Comparison of ENCODE assay signal across 25 cellular contexts in the genomic region with DNA sequence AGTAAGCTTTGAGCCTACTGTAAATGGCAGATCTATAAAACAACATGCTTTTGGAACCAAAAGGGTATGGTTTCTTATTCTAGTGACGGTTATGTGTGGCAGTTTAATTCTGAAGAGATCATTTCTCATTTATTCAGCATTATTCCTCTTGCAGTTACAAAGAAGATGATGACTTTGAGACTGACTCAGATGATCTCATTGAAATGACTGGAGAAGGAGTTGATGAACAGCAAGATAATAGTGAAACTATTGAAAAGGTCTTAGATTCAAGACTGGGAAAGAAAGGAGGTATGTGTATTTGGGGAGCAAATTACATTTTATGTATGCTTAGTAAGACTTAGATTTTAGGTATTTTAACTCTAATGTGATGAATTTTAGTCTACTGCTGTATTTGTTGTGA. TPM values are rescaled to one million over a fixed set of nuclear protein-coding genes. Genes with fewer than 3 reads are reported as not detected.
DNase-seq lines count a peak whose midpoint lies in the region; ATAC-seq and TF ChIP-seq lines count a peak whose summit lies in the region.
"Had no signal": no experiment of that assay in that cellular context is flagged by ENCODE, and none has a peak within 500 bp of the region (broad histone marks: within the 10 kb centered on the region; RNA-seq: fewer than 3 reads in every experiment).

No MANE protein-coding gene starts in this region.

- H3K9me3 ChIP-seq in cardiac muscle cell (ENCODE audit: low read depth), result no peaks in the 10 kb centered on the region
- H3K9me3 ChIP-seq in right cardiac atrium (ENCODE audit: control insufficient read depth, low read length), result no peaks in the 10 kb centered on the region
- H3K9me3 ChIP-seq: stomach, thyroid gland, vagina had no signal

- intact Hi-C loops in right cardiac atrium (cut with DNase I), result loop anchor here in 3 of 4 donors (10.0 kb wide), 3 partner anchors 53 to 73 kb away; no protein-coding TSS in a partner anchor

- no peak overlapping the region for H3K4me3 Mint-ChIP-seq in activated naive CD8-positive, alpha-beta T cell treated with anti-CD3 and anti-CD28 coated beads, Interleukin-2, amount 10 ng/mL, durations not matched to agents 7 days and 5 days
- no peak overlapping the region for H3K4me3 Mint-ChIP-seq in stimulated activated effector memory CD8-positive, alpha-beta T cell treated with anti-CD3 and anti-CD28 coated beads, Interleukin-12 subunit alpha, Interleukin-12 subunit beta, amount 100 ng/mL, for 72 hours
- H3K4me3 Mint-ChIP-seq: natural killer cell treated with Interleukin-12 subunit alpha and Interleukin-12 subunit beta and Interleukin-15 and Interleukin-18, amount 100 ng/mL, for 72 hours; WTC11 had no signal

- H3K4me1 Mint-ChIP-seq in activated naive CD8-positive, alpha-beta T cell treated with anti-CD3 and anti-CD28 coated beads, Interleukin-2, amount 10 ng/mL, durations not matched to agents 7 days and 5 days, result peaks cover 13% of the 10 kb centered on the region
- H3K4me1 Mint-ChIP-seq in stimulated activated effector memory CD8-positive, alpha-beta T cell treated with anti-CD3 and anti-CD28 coated beads, Interleukin-12 subunit alpha, Interleukin-12 subunit beta, amount 100 ng/mL, for 72 hours, result peaks cover 30% of the 10 kb centered on the region
- H3K4me1 Mint-ChIP-seq: WTC11 had no signal

- H3K4me3 ChIP-seq in cardiac muscle cell (no peak overlapping the region), right cardiac atrium (ENCODE audit: low read length) (no peak overlapping the region)
- H3K4me3 ChIP-seq: stomach, thyroid gland, vagina had no signal

- no peak for DNase-seq in activated CD4-positive, CD25-positive, alpha-beta regulatory T cell (lab: John Stamatoyannopoulos, UW)
- DNase-seq in cardiac muscle cell (ENCODE audit: low read depth in 1 of 2, low spot score in 1 of 2) (no peak), right cardiac atrium (no peak), GOT3 (lab: John Stamatoyannopoulos, UW) (no peak), NCI-H1436 treated with DMSO at 0.1 percent for 48 hours (lab: John Stamatoyannopoulos, UW) (no peak)
- DNase-seq in activated naive CD8-positive, alpha-beta T cell treated with anti-CD3 and anti-CD28 coated beads, Interleukin-2, amount 10 ng/mL, durations not matched to agents 7 days and 5 days, result no peak
- DNase-seq in stimulated activated effector memory CD8-positive, alpha-beta T cell treated with anti-CD3 and anti-CD28 coated beads, Interleukin-12 subunit alpha, Interleukin-12 subunit beta, amount 100 ng/mL, for 72 hours (ENCODE audit: low spot score in 2 of 2), result no peak
- DNase-seq: activated CD8-positive, alpha-beta memory T cell treated with anti-CD3 and anti-CD28 coated beads for 24 hours; DMS 273 treated with DMSO at 0.1 percent for 48 hours; islet precursor cell; NCI-H1048; NCI-H187; NCI-H2171 treated with DMSO at 0.1 percent for 48 hours; NCI-H524; NK-92 treated with Interleukin-12 subunit alpha and Interleukin-12 subunit beta, amount 100 ng/mL, for 24 hours; Right ventricle myocardium superior; stomach; T-helper 9 cell; thyroid gland had no signal

- 90% methylated on average over 1 of the region's 1 CpG for WGBS in right cardiac atrium

- peak overlapping the region; percentile 11 for H3K27ac Mint-ChIP-seq in activated naive CD8-positive, alpha-beta T cell treated with anti-CD3 and anti-CD28 coated beads, Interleukin-2, amount 10 ng/mL, durations not matched to agents 7 days and 5 days
- H3K27ac Mint-ChIP-seq in stimulated activated effector memory CD8-positive, alpha-beta T cell treated with anti-CD3 and anti-CD28 coated beads, Interleukin-12 subunit alpha, Interleukin-12 subunit beta, amount 100 ng/mL, for 72 hours, result peak overlapping the region; percentile 14

- H3K9me3 Mint-ChIP-seq in activated naive CD8-positive, alpha-beta T cell treated with anti-CD3 and anti-CD28 coated beads, Interleukin-2, amount 10 ng/mL, durations not matched to agents 7 days and 5 days, result peaks cover 13% of the 10 kb centered on the region
- H3K9me3 Mint-ChIP-seq in stimulated activated effector memory CD8-positive, alpha-beta T cell treated with anti-CD3 and anti-CD28 coated beads, Interleukin-12 subunit alpha, Interleukin-12 subunit beta, amount 100 ng/mL, for 72 hours, result peaks cover 4% of the 10 kb centered on the region
- H3K9me3 Mint-ChIP-seq: natural killer cell treated with Interleukin-12 subunit alpha and Interleukin-12 subunit beta and Interleukin-15 and Interleukin-18, amount 100 ng/mL, for 72 hours had no signal

- peaks cover 92% of the 10 kb centered on the region for H3K36me3 ChIP-seq in cardiac muscle cell

- H3K27ac ChIP-seq in cardiac muscle cell (peak overlapping the region; percentile 38), right cardiac atrium (ENCODE audit: low read length) (no peak overlapping the region)
- H3K27ac ChIP-seq: 22Rv1, stomach, thyroid gland, vagina had no signal

- H3K27me3 Mint-ChIP-seq in activated naive CD8-positive, alpha-beta T cell treated with anti-CD3 and anti-CD28 coated beads, Interleukin-2, amount 10 ng/mL, durations not matched to agents 7 days and 5 days, result no peaks in the 10 kb centered on the region
- H3K27me3 Mint-ChIP-seq: natural killer cell treated with Interleukin-12 subunit alpha and Interleukin-12 subunit beta and Interleukin-15 and Interleukin-18, amount 100 ng/mL, for 72 hours had no signal

- ATAC-seq in activated CD4-positive, CD25-positive, alpha-beta regulatory T cell treated with anti-CD3 and anti-CD28 coated beads, Interleukin-2, amount 50 U/mL, for 24 hours, result peak; percentile 44 to 71
- ATAC-seq in right cardiac atrium, result no peak
- ATAC-seq in activated naive CD8-positive, alpha-beta T cell treated with anti-CD3 and anti-CD28 coated beads, Interleukin-2, amount 10 ng/mL, durations not matched to agents 7 days and 5 days (ENCODE audit: low read depth), result no peak
- peak; percentile 74 for ATAC-seq in stimulated activated effector memory CD8-positive, alpha-beta T cell treated with anti-CD3 and anti-CD28 coated beads, Interleukin-12 subunit alpha, Interleukin-12 subunit beta, amount 100 ng/mL, for 72 hours
- ATAC-seq: HepG2; natural killer cell treated with Interleukin-12 subunit alpha and Interleukin-12 subunit beta and Interleukin-15 and Interleukin-18, amount 100 ng/mL, for 72 hours; WTC11 had no signal

- H3K4me1 ChIP-seq in cardiac muscle cell (ENCODE audit: low read depth) (peaks cover 4% of the 10 kb centered on the region), right cardiac atrium (ENCODE audit: control insufficient read depth, insufficient read depth, low read length) (peaks cover 2% of the 10 kb centered on the region)
- H3K4me1 ChIP-seq: thyroid gland, vagina had no signal

- POLR2A ChIA-PET in activated naive CD8-positive, alpha-beta T cell treated with anti-CD3 and anti-CD28 coated beads, Interleukin-2, amount 10 ng/mL, durations not matched to agents 7 days and 5 days (lab: Charles Lee), result interaction anchor here (0.6 to 0.7 kb wide), 2 partner anchors 21 to 41 kb away, joined by 3 read pairs; a partner anchor contains a TSS

- TF ChIP-seq CTCF in cardiac muscle cell (IDR thresholded peaks at IDR 0.05; ENCODE audit: low read depth, low read length), result no peak

- H3K27me3 ChIP-seq in cardiac muscle cell (no peaks in the 10 kb centered on the region), right cardiac atrium (ENCODE audit: control insufficient read depth, insufficient read depth) (no peaks in the 10 kb centered on the region)
- H3K27me3 ChIP-seq: stomach, thyroid gland, vagina had no signal

- H3K36me3 Mint-ChIP-seq in activated naive CD8-positive, alpha-beta T cell treated with anti-CD3 and anti-CD28 coated beads, Interleukin-2, amount 10 ng/mL, durations not matched to agents 7 days and 5 days, result peaks cover 61% of the 10 kb centered on the region
- H3K36me3 Mint-ChIP-seq in stimulated activated effector memory CD8-positive, alpha-beta T cell treated with anti-CD3 and anti-CD28 coated beads, Interleukin-12 subunit alpha, Interleukin-12 subunit beta, amount 100 ng/mL, for 72 hours, result no peaks in the 10 kb centered on the region

RNA-seq across cellular contexts. Expression of a gene that starts 41.5 kb away (rescaled TPM):
- 49.5 and 118 TPM in 2 replicates for total RNA-seq in cardiac muscle cell
- 60.8 and 90.6 TPM in 2 replicates for polyA plus RNA-seq in cardiac muscle cell
- 10 to 100 TPM; 62.7 to 83.6 (median 65.1) TPM for total RNA-seq in right cardiac atrium
- 28.4 TPM for polyA plus RNA-seq in right cardiac atrium
- 100 to 1,000 TPM; 218 to 236 TPM for total RNA-seq in activated naive CD8-positive, alpha-beta T cell treated with anti-CD3 and anti-CD28 coated beads, Interleukin-2, amount 10 ng/mL, durations not matched to agents 7 days and 5 days

Comparison
In these comparisons a context has a peak if more than half of its experiments do, and no peak if none do; other contexts are left out.
1. ATAC-seq: peak in activated CD4-positive, CD25-positive, alpha-beta regulatory T cell treated with anti-CD3 and anti-CD28 coated beads, Interleukin-2, amount 50 U/mL, for 24 hours (2 of 2) and stimulated activated effector memory CD8-positive, alpha-beta T cell treated with anti-CD3 and anti-CD28 coated beads, Interleukin-12 subunit alpha, Interleukin-12 subunit beta, amount 100 ng/mL, for 72 hours (single experiment); none in right cardiac atrium (0 of 2) and activated naive CD8-positive, alpha-beta T cell treated with anti-CD3 and anti-CD28 coated beads, Interleukin-2, amount 10 ng/mL, durations not matched to agents 7 days and 5 days (single experiment).